ENCODE assay signal across 1 cellular context in genomic region chr5:81301221-81302015, GRCh38.
A peak's percentile ranks its signal among the peaks of the same experiment; 100 is the strongest.
TF ChIP-seq lines count a peak whose summit lies in the region.

Gene ZCCHC9, plus strand, starts transcription at chr5:81301587. Its CDS starts 3,171 bp downstream, at chr5:81304758.

TF ChIP-seq in HepG2, 621 proteins besides CTCF, POLR2A, EP300 and RAD21 (continued from another document and continues in another):
- peak; percentile 63; the same call in 1 of the 2 replicates for TF ChIP-seq ZNF770 (CRISPR knock-in tag; IDR thresholded peaks at IDR 0.05)
- peak; percentile 70; the same call in 1 of the 2 replicates for TF ChIP-seq ZNF276 (CRISPR knock-in tag; IDR thresholded peaks at IDR 0.05; ENCODE audit: low read depth)
- peak; percentile 71; the same call in 1 of the 2 replicates for TF ChIP-seq ZMYM3 (CRISPR knock-in tag; IDR thresholded peaks at IDR 0.05)
- TF ChIP-seq PHF5A (CRISPR knock-in tag; IDR thresholded peaks at IDR 0.05; ENCODE audit: low read depth, unreplicated experiment): peak; percentile 79
- TF ChIP-seq SP140L (CRISPR knock-in tag; IDR thresholded peaks at IDR 0.05; ENCODE audit: borderline replicate concordance): 0 out of 2 replicates have a peak, but pooled peaks have one; percentile 36
- no peak for TF ChIP-seq CHD2 (IDR thresholded peaks at IDR 0.05; ENCODE audit: low read depth, low read length)
- TF ChIP-seq ZNF280B (CRISPR knock-in tag; IDR thresholded peaks at IDR 0.05; ENCODE audit: borderline replicate concordance): peak; percentile 73
- peak; percentile 91; the same call in 1 of the 2 replicates for TF ChIP-seq ZNF451 (CRISPR knock-in tag; IDR thresholded peaks at IDR 0.05)
- no peak for TF ChIP-seq KDM6A (CRISPR knock-in tag; IDR thresholded peaks at IDR 0.05; ENCODE audit: low read depth)
- TF ChIP-seq PLRG1 (conservative IDR thresholded peaks at IDR 0.05): no peak
- no peak for TF ChIP-seq CC2D1A (CRISPR knock-in tag; IDR thresholded peaks at IDR 0.05)
- TF ChIP-seq HNRNPUL1 (IDR thresholded peaks at IDR 0.05; ENCODE audit: low read depth, low read length): no peak
- peak; percentile 97 for TF ChIP-seq KAT8 (CRISPR knock-in tag; IDR thresholded peaks at IDR 0.05)
- TF ChIP-seq ZNF335 (CRISPR knock-in tag; IDR thresholded peaks at IDR 0.05): peak; percentile 67
- TF ChIP-seq SIN3B (IDR thresholded peaks at IDR 0.05; ENCODE audit: low read length): peak; percentile 86
- TF ChIP-seq ZNF780A (CRISPR knock-in tag; IDR thresholded peaks at IDR 0.05): no peak
- no peak for TF ChIP-seq NCOR1 (IDR thresholded peaks at IDR 0.05; ENCODE audit: borderline replicate concordance, low read length)
- TF ChIP-seq CCAR2 (optimal IDR thresholded peaks at IDR 0.05; ENCODE audit: low read depth, low read length): peak; percentile 37
- TF ChIP-seq TARDBP (CRISPR knock-in tag; IDR thresholded peaks at IDR 0.05): peak; percentile 94
- TF ChIP-seq RORA (CRISPR knock-in tag; IDR thresholded peaks at IDR 0.05): no peak
- 0 out of 2 replicates have a peak, but pooled peaks have one; percentile 48 for TF ChIP-seq ZNF512B (CRISPR knock-in tag; IDR thresholded peaks at IDR 0.05; ENCODE audit: borderline replicate concordance)
- no peak for TF ChIP-seq ZNF576 (CRISPR knock-in tag; IDR thresholded peaks at IDR 0.05)
- peak; percentile 86; the same call in 1 of the 2 replicates for TF ChIP-seq ZNF782 (CRISPR knock-in tag; IDR thresholded peaks at IDR 0.05; ENCODE audit: borderline replicate concordance)
- peak; percentile 68 for TF ChIP-seq GATAD2A (CRISPR knock-in tag; IDR thresholded peaks at IDR 0.05)
- peak; percentile 88 for TF ChIP-seq CBFB (CRISPR knock-in tag; IDR thresholded peaks at IDR 0.05)
- peak; percentile 53; the same call in 1 of the 2 replicates for TF ChIP-seq ZNF331 (CRISPR knock-in tag; IDR thresholded peaks at IDR 0.05)
- TF ChIP-seq SUZ12 (IDR thresholded peaks at IDR 0.05; ENCODE audit: low read depth, low read length): no peak
- TF ChIP-seq FOXK1 (CRISPR knock-in tag; IDR thresholded peaks at IDR 0.05; ENCODE audit: borderline replicate concordance, low read depth): peak; percentile 89; the same call in 1 of the 2 replicates
- TF ChIP-seq ZSCAN9 (CRISPR knock-in tag; IDR thresholded peaks at IDR 0.05; ENCODE audit: borderline replicate concordance): peak; percentile 47; the same call in 1 of the 2 replicates
- no peak for TF ChIP-seq E2F2 (CRISPR knock-in tag; IDR thresholded peaks at IDR 0.05; ENCODE audit: borderline replicate concordance)
- TF ChIP-seq ZNF546 (CRISPR knock-in tag; conservative IDR thresholded peaks at IDR 0.05): peak; percentile 60; the same call in 1 of the 2 replicates
- no peak for TF ChIP-seq TEAD2 (CRISPR knock-in tag; IDR thresholded peaks at IDR 0.05)
- TF ChIP-seq ZNF589 (CRISPR knock-in tag; conservative IDR thresholded peaks at IDR 0.05): no peak
- peak; percentile 79; the same call in 1 of the 2 replicates for TF ChIP-seq KDM4B (CRISPR knock-in tag; IDR thresholded peaks at IDR 0.05)
- no peak for TF ChIP-seq SKIL (CRISPR knock-in tag; IDR thresholded peaks at IDR 0.05; ENCODE audit: borderline replicate concordance)
- TF ChIP-seq ZMYM2 (CRISPR knock-in tag; IDR thresholded peaks at IDR 0.05): no peak; the same call in 1 of the 2 replicates
- TF ChIP-seq SYNCRIP (IDR thresholded peaks at IDR 0.05; ENCODE audit: insufficient read depth, low read depth, low read length): no peak
- TF ChIP-seq NFYB (CRISPR knock-in tag; IDR thresholded peaks at IDR 0.05): 0 out of 2 replicates have a peak, but pooled peaks have one; percentile 30
- TF ChIP-seq ZNF567 (CRISPR knock-in tag; IDR thresholded peaks at IDR 0.05; ENCODE audit: borderline replicate concordance): 0 out of 2 replicates have a peak, but pooled peaks have one; percentile 52
- no peak for TF ChIP-seq ZBED4 (CRISPR knock-in tag; IDR thresholded peaks at IDR 0.05; ENCODE audit: borderline replicate concordance)
- peak; percentile 59; the same call in 1 of the 2 replicates for TF ChIP-seq PAXIP1 (CRISPR knock-in tag; conservative IDR thresholded peaks at IDR 0.05)
- no peak for TF ChIP-seq NFRKB (IDR thresholded peaks at IDR 0.05)
